In the genomic region with DNA sequence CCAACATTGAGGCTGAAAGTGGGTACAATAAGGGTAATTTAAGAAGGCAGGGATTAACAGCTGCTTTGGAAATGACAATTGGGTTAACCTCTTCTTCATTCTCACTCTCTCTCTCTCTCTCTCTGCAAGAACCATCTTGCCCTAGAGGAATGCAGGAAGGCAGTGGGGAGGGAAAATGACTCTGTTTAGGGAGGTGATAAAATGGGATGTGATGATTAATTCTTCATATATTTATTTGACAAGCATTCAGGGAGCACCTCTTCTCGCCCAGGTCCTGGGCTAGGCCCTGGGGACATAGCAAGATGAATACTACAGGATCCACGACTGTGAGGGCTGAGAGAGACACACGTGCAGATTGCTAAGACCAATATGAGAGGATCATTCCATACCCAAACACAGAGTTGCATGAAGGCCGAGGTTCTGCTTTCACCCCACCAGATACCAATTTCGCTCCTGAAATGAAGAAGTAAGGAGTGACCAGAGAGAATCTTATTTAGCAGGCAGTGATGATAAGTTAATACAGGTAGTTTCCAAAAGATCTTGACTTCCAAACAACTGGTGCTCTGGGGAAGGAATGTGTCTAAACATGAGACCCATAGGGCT, we compare ENCODE assay signal across 1 cellular context.
TF ChIP-seq lines count a peak whose summit lies in the region.

No MANE protein-coding gene starts in this region.

TF ChIP-seq in IMR-90, 13 proteins besides CTCF, POLR2A, EP300 and RAD21:
- no peak for TF ChIP-seq MAFK (IDR thresholded peaks at IDR 0.05; ENCODE audit: low read depth, low read length)
- TF ChIP-seq, protein P1, sequence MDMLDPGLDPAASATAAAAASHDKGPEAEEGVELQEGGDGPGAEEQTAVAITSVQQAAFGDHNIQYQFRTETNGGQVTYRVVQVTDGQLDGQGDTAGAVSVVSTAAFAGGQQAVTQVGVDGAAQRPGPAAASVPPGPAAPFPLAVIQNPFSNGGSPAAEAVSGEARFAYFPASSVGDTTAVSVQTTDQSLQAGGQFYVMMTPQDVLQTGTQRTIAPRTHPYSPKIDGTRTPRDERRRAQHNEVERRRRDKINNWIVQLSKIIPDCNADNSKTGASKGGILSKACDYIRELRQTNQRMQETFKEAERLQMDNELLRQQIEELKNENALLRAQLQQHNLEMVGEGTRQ (IDR thresholded peaks at IDR 0.05; ENCODE audit: low read depth, low read length) = no peak
- TF ChIP-seq FOS (IDR thresholded peaks at IDR 0.05; ENCODE audit: low read depth, low read length) = no peak
- TF ChIP-seq CEBPB (IDR thresholded peaks at IDR 0.05; ENCODE audit: low read depth, low read length) = no peak
- no peak for TF ChIP-seq SMC3 (IDR thresholded peaks at IDR 0.05; ENCODE audit: low read depth, low read length)
- no peak for TF ChIP-seq BHLHE40 (IDR thresholded peaks at IDR 0.05; ENCODE audit: low read depth, low read length)
- no peak for TF ChIP-seq RCOR1 (IDR thresholded peaks at IDR 0.05; ENCODE audit: insufficient replicate concordance, low read length)
- TF ChIP-seq MAZ (IDR thresholded peaks at IDR 0.05; ENCODE audit: borderline replicate concordance, low read depth, low read length) = no peak
- TF ChIP-seq MXI1 (IDR thresholded peaks at IDR 0.05; ENCODE audit: borderline replicate concordance, low read depth, low read length) = no peak
- TF ChIP-seq NFE2L2 (IDR thresholded peaks at IDR 0.05; ENCODE audit: low read depth, low read length) = no peak
- TF ChIP-seq, protein P2, sequence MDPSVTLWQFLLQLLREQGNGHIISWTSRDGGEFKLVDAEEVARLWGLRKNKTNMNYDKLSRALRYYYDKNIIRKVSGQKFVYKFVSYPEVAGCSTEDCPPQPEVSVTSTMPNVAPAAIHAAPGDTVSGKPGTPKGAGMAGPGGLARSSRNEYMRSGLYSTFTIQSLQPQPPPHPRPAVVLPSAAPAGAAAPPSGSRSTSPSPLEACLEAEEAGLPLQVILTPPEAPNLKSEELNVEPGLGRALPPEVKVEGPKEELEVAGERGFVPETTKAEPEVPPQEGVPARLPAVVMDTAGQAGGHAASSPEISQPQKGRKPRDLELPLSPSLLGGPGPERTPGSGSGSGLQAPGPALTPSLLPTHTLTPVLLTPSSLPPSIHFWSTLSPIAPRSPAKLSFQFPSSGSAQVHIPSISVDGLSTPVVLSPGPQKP (IDR thresholded peaks at IDR 0.05; ENCODE audit: borderline replicate concordance, low read depth, low read length) = no peak
- TF ChIP-seq RFX5 (IDR thresholded peaks at IDR 0.05; ENCODE audit: low read depth, low read length) = no peak
- TF ChIP-seq CHD1 (IDR thresholded peaks at IDR 0.05; ENCODE audit: low read depth, low read length) = no peak
